ENCODE assay signal across 24 cellular contexts in genomic region chr3:29267231-29267630, GRCh38.
"Had no signal": no experiment of that assay in that cellular context is flagged by ENCODE, and none has a peak within 500 bp of the region (broad histone marks: within the 10 kb centered on the region; RNA-seq: fewer than 3 reads in every experiment).

No MANE protein-coding gene starts in this region.

- H3K27ac ChIP-seq: brain microvascular endothelial cell, gastrocnemius medialis, heart right ventricle, left ventricle myocardium inferior, right atrium auricular region, skin epidermis, tibial artery had no signal

- H3K27me3 ChIP-seq: brain microvascular endothelial cell, gastrocnemius medialis, heart right ventricle, right atrium auricular region, tibial artery had no signal

- H3K36me3 Mint-ChIP-seq: immature natural killer cell had no signal

- ATAC-seq: esophagus mucosa; gastrocnemius medialis; heart right ventricle; stimulated activated naive CD8-positive, alpha-beta T cell treated with anti-CD3 and anti-CD28 coated beads, Interleukin-15, Interleukin-2, amounts not matched to agents 100 U/mL and 50 U/mL, for 24 hours had no signal

- H3K27me3 Mint-ChIP-seq: progenitor cell of endocrine pancreas had no signal

- H3K4me1 ChIP-seq: heart right ventricle, left ventricle myocardium inferior, right atrium auricular region had no signal

- H3K4me1 Mint-ChIP-seq: immature natural killer cell had no signal

- H3K4me3 ChIP-seq: gastrocnemius medialis, heart right ventricle, left ventricle myocardium inferior, right atrium auricular region, skin epidermis, tibial artery had no signal

- H3K4me3 Mint-ChIP-seq: immature natural killer cell had no signal

- H3K36me3 ChIP-seq: brain microvascular endothelial cell, gastrocnemius medialis, heart right ventricle, left ventricle myocardium inferior, right atrium auricular region, tibial artery had no signal

- H3K9me3 ChIP-seq: gastrocnemius medialis, heart right ventricle, left ventricle myocardium inferior, right atrium auricular region, tibial artery had no signal

- DNase-seq: activated CD4-positive, alpha-beta T cell treated with anti-CD3 and anti-CD28 coated beads, Interleukin-2, amount 50 U/mL, for 1 hour; activated CD4-positive, CD25-positive, alpha-beta regulatory T cell treated with anti-CD3 and anti-CD28 coated beads, Interleukin-2, amount 50 U/mL, for 72 hours; activated CD8-positive, alpha-beta memory T cell treated with anti-CD3 and anti-CD28 coated beads, Interleukin-2, amount 50 U/mL, for 4 hours; activated effector memory CD4-positive, alpha-beta T cell treated with anti-CD3 and anti-CD28 coated beads, Interleukin-2, amount 50 U/mL, for 16 hours; activated naive CD4-positive, alpha-beta T cell treated with anti-CD3 and anti-CD28 coated beads, Interleukin-2, amount 50 U/mL, for 16 hours; activated T-cell treated with anti-CD3 and anti-CD28 coated beads, Interleukin-2, amount 50 U/mL, for 48 hours; aorta; brain microvascular endothelial cell; central memory CD4-positive, alpha-beta T cell; effector CD8-positive, alpha-beta T cell; gastrocnemius medialis; heart right ventricle; immature natural killer cell; kidney glomerular epithelial cell; left ventricle myocardium inferior; mammary epithelial cell; midbrain; stimulated activated naive CD8-positive, alpha-beta T cell treated with anti-CD3 and anti-CD28 coated beads, Interleukin-15, Interleukin-2, amounts not matched to agents 100 U/mL and 50 U/mL, for 24 hours; substantia nigra; tibial artery had no signal

- H3K27ac Mint-ChIP-seq: immature natural killer cell, progenitor cell of endocrine pancreas had no signal
